Comparison of ENCODE assay signal across 1 cellular context in the genomic region with DNA sequence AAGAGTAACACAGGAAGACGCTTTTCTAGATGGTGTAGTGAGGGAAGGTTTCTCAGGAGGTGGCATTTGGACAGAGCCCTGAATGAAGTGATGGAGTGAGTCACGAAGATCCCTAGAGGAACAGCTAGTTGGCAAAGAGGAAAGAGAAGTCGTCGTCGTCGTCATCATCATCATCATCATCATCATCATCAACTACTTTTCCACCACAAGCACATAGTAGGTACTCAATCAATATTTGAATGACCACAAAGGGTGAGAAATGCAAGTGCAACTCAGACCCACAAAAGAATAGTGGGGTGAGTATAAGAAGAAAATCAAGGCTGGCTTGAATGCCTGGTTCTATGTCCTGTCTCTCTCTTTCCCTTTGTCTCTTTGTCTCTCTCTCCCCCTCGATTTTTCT.
TF ChIP-seq lines count a peak whose summit lies in the region.

No MANE protein-coding gene starts in this region.

TF ChIP-seq in HEK293, 187 proteins besides CTCF, POLR2A, EP300 and RAD21 (continued from another document):
- TF ChIP-seq, protein P1, sequence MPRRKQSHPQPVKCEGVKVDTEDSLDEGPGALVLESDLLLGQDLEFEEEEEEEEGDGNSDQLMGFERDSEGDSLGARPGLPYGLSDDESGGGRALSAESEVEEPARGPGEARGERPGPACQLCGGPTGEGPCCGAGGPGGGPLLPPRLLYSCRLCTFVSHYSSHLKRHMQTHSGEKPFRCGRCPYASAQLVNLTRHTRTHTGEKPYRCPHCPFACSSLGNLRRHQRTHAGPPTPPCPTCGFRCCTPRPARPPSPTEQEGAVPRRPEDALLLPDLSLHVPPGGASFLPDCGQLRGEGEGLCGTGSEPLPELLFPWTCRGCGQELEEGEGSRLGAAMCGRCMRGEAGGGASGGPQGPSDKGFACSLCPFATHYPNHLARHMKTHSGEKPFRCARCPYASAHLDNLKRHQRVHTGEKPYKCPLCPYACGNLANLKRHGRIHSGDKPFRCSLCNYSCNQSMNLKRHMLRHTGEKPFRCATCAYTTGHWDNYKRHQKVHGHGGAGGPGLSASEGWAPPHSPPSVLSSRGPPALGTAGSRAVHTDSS (tag by site-specific recombination; IDR thresholded peaks at IDR 0.05), result peak; percentile 69
